Comparison of ENCODE assay signal across 14 cellular contexts in genomic region chr2:175009917-175010621, GRCh38. TPM values are rescaled to one million over a fixed set of nuclear protein-coding genes. Genes with fewer than 3 reads are reported as not detected.
DNase-seq lines count a peak whose midpoint lies in the region; ATAC-seq and TF ChIP-seq lines count a peak whose summit lies in the region.
"Had no signal": no experiment of that assay in that cellular context is flagged by ENCODE, and none has a peak within 500 bp of the region (broad histone marks: within the 10 kb centered on the region; RNA-seq: fewer than 3 reads in every experiment).

No MANE protein-coding gene starts in this region.

- peak overlapping the region; percentile 57 for H3K27ac Mint-ChIP-seq in mesothelial cell of epicardium
- H3K27ac Mint-ChIP-seq: GM23338, T-cell had no signal

- intact Hi-C loops in A673 (cut with micrococcal nuclease; ENCODE audit: unreplicated experiment) (loop anchor here (10.0 kb wide), 1 partner anchor 1085 kb away; the partner anchor contains the start of genes HOXD12 and HOXD13), esophagus squamous epithelium (cut with DNase I) (no loop called here)

- peak; percentile 7 for DNase-seq in A673 (ENCODE audit: low spot score)
- DNase-seq in GM23248: peak; percentile 16
- DNase-seq in RWPE2 (ENCODE audit: low spot score): no peak
- no peak for DNase-seq in mesothelial cell of epicardium (ENCODE audit: low spot score in 2 of 2, unreplicated experiment in 2 of 2)
- DNase-seq in NCI-H146 (lab: John Stamatoyannopoulos, UW): no peak
- DNase-seq in esophagus squamous epithelium (lab: John Stamatoyannopoulos, UW): no peak
- DNase-seq in NAMALWA (ENCODE audit: low spot score): no peak
- no peak for DNase-seq in NCI-H748 (lab: John Stamatoyannopoulos, UW; ENCODE audit: unreplicated experiment)
- DNase-seq: ACHN, AML-193, KBM-7, T-cell had no signal

- TF ChIP-seq CTCF in A673 (conservative IDR thresholded peaks at IDR 0.05; ENCODE audit: low read depth, low read length) (peak; percentile 23; the same call in 1 of the 2 replicates), RWPE2 (IDR thresholded peaks at IDR 0.05; ENCODE audit: poor library complexity, severe bottlenecking) (peak; percentile 9), mesothelial cell of epicardium (IDR thresholded peaks at IDR 0.05; ENCODE audit: unreplicated experiment) (no peak), esophagus squamous epithelium (IDR thresholded peaks at IDR 0.05) (no peak)

- ATAC-seq in RWPE2 (ENCODE audit: low read depth): no peak
- ATAC-seq: GM23338, T-cell had no signal

- H3K4me3 Mint-ChIP-seq in mesothelial cell of epicardium: no peak overlapping the region
- H3K4me3 Mint-ChIP-seq: GM23338, T-cell had no signal

- no peaks in the 10 kb centered on the region for H3K9me3 Mint-ChIP-seq in mesothelial cell of epicardium
- H3K9me3 Mint-ChIP-seq: GM23338, T-cell had no signal

- H3K79me2 ChIP-seq in GM23248 (ENCODE audit: insufficient read depth): no peaks in the 10 kb centered on the region

- no peak overlapping the region for H3K4me2 ChIP-seq in GM23248 (ENCODE audit: unreplicated experiment)
- H3K4me2 ChIP-seq: GM23338 had no signal

- BruUV-seq in A673 (replicated peaks; lab: Mats Ljungman, UMichigan): no TSS peak

- H4K20me1 ChIP-seq in GM23248 (ENCODE audit: insufficient read depth): no peaks in the 10 kb centered on the region

- H3K27me3 Mint-ChIP-seq in mesothelial cell of epicardium (ENCODE audit: low read depth): no peaks in the 10 kb centered on the region

- POLR2A ChIA-PET in A673 (lab: Charles Lee; ENCODE audit: low non-redundant PET): interaction anchor here (0.6 to 0.7 kb wide), 2 partner anchors 16 to 18 kb away, joined by 4 to 6 read pairs; no protein-coding TSS in a partner anchor

- H3K9me3 ChIP-seq in A673 (ENCODE audit: low read depth, low read length, poor library complexity, severe bottlenecking) (no peaks in the 10 kb centered on the region), GM23248 (ENCODE audit: low read depth) (no peaks in the 10 kb centered on the region), RWPE2 (ENCODE audit: severe bottlenecking) (no peaks in the 10 kb centered on the region), esophagus squamous epithelium (no peaks in the 10 kb centered on the region)

- H3K4me1 ChIP-seq in A673 (ENCODE audit: insufficient read depth, low read length, poor library complexity, severe bottlenecking) (peaks cover 15% of the 10 kb centered on the region), GM23248 (ENCODE audit: insufficient read depth) (peaks cover 5% of the 10 kb centered on the region; the same call in 1 of the 2 replicates), RWPE2 (ENCODE audit: insufficient read depth, poor library complexity, severe bottlenecking) (no peaks in the 10 kb centered on the region), esophagus squamous epithelium (peaks cover 0 to 15% (median 9%) of the 10 kb centered on the region in 3 donors)

- no peaks in the 10 kb centered on the region for H3K9me2 ChIP-seq in GM23248 (ENCODE audit: insufficient read depth)

- 96 to 99% methylated on average over 3 of the region's 3 CpGs for WGBS in GM23248 (ENCODE audit: low coverage in 1 of 2, low lambda C conversion rate in 2 of 2, missing lambda C conversion rate in 2 of 2), 2 experiments
- WGBS in esophagus squamous epithelium, 2 donors: 66 to 78% methylated on average over 3 of the region's 3 CpGs

- no peak overlapping the region for H3K9ac ChIP-seq in GM23248

- H3K4me1 Mint-ChIP-seq in mesothelial cell of epicardium: peaks cover 39% of the 10 kb centered on the region

- H3K36me3 ChIP-seq in A673 (ENCODE audit: insufficient read depth, low read length, poor library complexity, severe bottlenecking): no peaks in the 10 kb centered on the region
- no peaks in the 10 kb centered on the region for H3K36me3 ChIP-seq in GM23248 (ENCODE audit: low read depth)
- no peaks in the 10 kb centered on the region for H3K36me3 ChIP-seq in RWPE2 (ENCODE audit: low read depth)
- H3K36me3 ChIP-seq in esophagus squamous epithelium: no peaks in the 10 kb centered on the region
- H3K36me3 ChIP-seq: SJSA1 had no signal

- CTCF ChIA-PET in A673 (lab: Charles Lee): interaction anchor here (0.6 to 1.3 kb wide), 2 partner anchors 158 to 241 kb away, joined by 3 read pairs; no protein-coding TSS in a partner anchor

- H3K36me3 Mint-ChIP-seq in mesothelial cell of epicardium: no peaks in the 10 kb centered on the region

- H2AFZ ChIP-seq in GM23248: no peak overlapping the region
- H2AFZ ChIP-seq: GM23338 had no signal

- no peak overlapping the region for H3K27ac ChIP-seq in A673 (ENCODE audit: low read depth, low read length, poor library complexity, severe bottlenecking)
- H3K27ac ChIP-seq in GM23248: no peak overlapping the region
- no peak overlapping the region for H3K27ac ChIP-seq in RWPE2 (ENCODE audit: poor library complexity, severe bottlenecking)
- H3K27ac ChIP-seq in esophagus squamous epithelium: peak overlapping the region in 1 of 4 donors; percentile 8
- H3K27ac ChIP-seq: SJSA1 had no signal

- 0 out of 2 replicates have a peak, but pooled peaks cover 4% of the 10 kb centered on the region for H3F3A ChIP-seq in GM23248 (ENCODE audit: insufficient read depth)

- in situ Hi-C loops in GM23248 (cut with MboI): no loop called here

- TF ChIP-seq POLR2A in esophagus squamous epithelium (IDR thresholded peaks at IDR 0.05): no peak

- H3K27me3 ChIP-seq in A673 (replicated peaks; ENCODE audit: insufficient read depth, low read depth, low read length, poor library complexity) (peaks cover 42% of the 10 kb centered on the region), GM23248 (replicated peaks; ENCODE audit: insufficient read depth) (peaks cover 16% of the 10 kb centered on the region; the same call in 1 of the 2 replicates), RWPE2 (ENCODE audit: insufficient read depth, poor library complexity, severe bottlenecking) (peaks cover 20% of the 10 kb centered on the region), esophagus squamous epithelium (peaks cover 0 to 29% (median 2%) of the 10 kb centered on the region in 4 donors)

- H3K4me3 ChIP-seq in A673 (ENCODE audit: low read depth, low read length, poor library complexity, severe bottlenecking): no peak overlapping the region
- no peak overlapping the region for H3K4me3 ChIP-seq in GM23248
- no peak overlapping the region for H3K4me3 ChIP-seq in RWPE2 (ENCODE audit: severe bottlenecking)
- no peak overlapping the region for H3K4me3 ChIP-seq in esophagus squamous epithelium
- H3K4me3 ChIP-seq: GM23338, SJSA1 had no signal

RNA-seq across cellular contexts. Expression of gene CHN1, which starts 4.9 kb away (rescaled TPM):
- 11.3 and 19.1 TPM in 2 replicates for total RNA-seq in A673 (2021)
- total RNA-seq in GM23248 (2014; rRNA removed; shearing (Covaris generic)): 101 and 115 TPM in 2 replicates
- polyA plus RNA-seq in GM23248 (2016; fragmentation: Nextera tagmentation; extraction: Ambion mirVana): 126 and 130 TPM in 2 replicates
- total RNA-seq in mesothelial cell of epicardium: 32.7 to 34.4 TPM (median 33.9 TPM) in 3 replicates
- 1 to 10 TPM in 3 of 4 donors, under 1 TPM in 1; 0.30 to 5.8 (median 3.6) TPM for total RNA-seq in esophagus squamous epithelium

Comparison
In these comparisons a context has a peak if more than half of its experiments do, and no peak if none do; other contexts are left out.
1. DNase-seq: peak in A673 (single experiment) and GM23248 (single experiment); none in RWPE2 (single experiment), mesothelial cell of epicardium (0 of 2), NCI-H146 (single experiment), esophagus squamous epithelium (single experiment), NAMALWA (single experiment) and NCI-H748 (single experiment).
2. CTCF ChIP-seq: peak in A673 (single experiment) and RWPE2 (single experiment); none in mesothelial cell of epicardium (single experiment) and esophagus squamous epithelium (0 of 6).